Comparison of ENCODE assay signal across 8 cellular contexts in genomic region chr3:14897266-14897665, GRCh38.
"Had no signal": no experiment of that assay in that cellular context is flagged by ENCODE, and none has a peak within 500 bp of the region (broad histone marks: within the 10 kb centered on the region; RNA-seq: fewer than 3 reads in every experiment).

No MANE protein-coding gene starts in this region.

- DNase-seq: GDM1, GF-D8 had no signal

- ATAC-seq: GM12878 had no signal

- FAIRE-seq: G401.6, GM12878, GM12891, GM12892, GM18507, GM19239 had no signal

- H3K4me3 ChIP-seq: GM12878 had no signal
